2 cellular contexts compared by ENCODE assay signal in the genomic region with DNA sequence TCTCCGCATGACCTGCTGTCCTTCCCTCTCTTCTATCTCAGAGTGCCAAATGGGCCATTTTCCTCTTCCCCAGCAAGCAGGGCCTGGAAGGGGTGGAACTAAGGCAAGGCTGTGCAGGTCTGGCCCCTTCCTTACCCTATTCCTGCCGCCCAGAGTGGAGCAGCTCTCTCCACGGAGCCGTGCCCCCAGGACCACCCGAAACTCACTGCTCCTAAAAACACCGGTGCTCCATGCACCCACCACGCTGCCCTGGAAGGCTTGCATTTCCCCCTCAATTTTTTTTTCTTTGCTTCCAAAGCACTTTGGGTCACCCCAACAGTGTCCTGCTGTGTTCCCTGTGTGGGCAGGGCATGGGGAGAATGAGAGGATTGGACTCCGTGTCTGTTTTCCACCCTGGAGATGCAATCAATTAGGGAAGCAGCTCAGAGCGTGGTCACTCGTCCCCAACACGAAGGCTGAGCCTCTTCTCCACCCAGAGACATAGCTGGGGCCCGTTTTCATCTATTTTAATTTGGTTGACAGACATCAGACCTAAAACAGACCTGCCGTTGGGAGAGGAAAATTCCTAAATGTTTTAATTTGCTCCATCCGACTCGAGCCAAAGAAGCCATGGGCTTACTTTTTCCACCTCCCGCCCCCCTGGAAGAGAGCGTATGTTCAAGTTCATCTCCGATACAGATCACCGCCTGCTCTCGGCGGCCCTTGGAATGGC.
TF ChIP-seq lines count a peak whose summit lies in the region.

No MANE protein-coding gene starts in this region.

TF ChIP-seq in GM23338, 12 proteins besides CTCF, POLR2A, EP300 and RAD21 (continued from another document):
- TF ChIP-seq, protein P1, sequence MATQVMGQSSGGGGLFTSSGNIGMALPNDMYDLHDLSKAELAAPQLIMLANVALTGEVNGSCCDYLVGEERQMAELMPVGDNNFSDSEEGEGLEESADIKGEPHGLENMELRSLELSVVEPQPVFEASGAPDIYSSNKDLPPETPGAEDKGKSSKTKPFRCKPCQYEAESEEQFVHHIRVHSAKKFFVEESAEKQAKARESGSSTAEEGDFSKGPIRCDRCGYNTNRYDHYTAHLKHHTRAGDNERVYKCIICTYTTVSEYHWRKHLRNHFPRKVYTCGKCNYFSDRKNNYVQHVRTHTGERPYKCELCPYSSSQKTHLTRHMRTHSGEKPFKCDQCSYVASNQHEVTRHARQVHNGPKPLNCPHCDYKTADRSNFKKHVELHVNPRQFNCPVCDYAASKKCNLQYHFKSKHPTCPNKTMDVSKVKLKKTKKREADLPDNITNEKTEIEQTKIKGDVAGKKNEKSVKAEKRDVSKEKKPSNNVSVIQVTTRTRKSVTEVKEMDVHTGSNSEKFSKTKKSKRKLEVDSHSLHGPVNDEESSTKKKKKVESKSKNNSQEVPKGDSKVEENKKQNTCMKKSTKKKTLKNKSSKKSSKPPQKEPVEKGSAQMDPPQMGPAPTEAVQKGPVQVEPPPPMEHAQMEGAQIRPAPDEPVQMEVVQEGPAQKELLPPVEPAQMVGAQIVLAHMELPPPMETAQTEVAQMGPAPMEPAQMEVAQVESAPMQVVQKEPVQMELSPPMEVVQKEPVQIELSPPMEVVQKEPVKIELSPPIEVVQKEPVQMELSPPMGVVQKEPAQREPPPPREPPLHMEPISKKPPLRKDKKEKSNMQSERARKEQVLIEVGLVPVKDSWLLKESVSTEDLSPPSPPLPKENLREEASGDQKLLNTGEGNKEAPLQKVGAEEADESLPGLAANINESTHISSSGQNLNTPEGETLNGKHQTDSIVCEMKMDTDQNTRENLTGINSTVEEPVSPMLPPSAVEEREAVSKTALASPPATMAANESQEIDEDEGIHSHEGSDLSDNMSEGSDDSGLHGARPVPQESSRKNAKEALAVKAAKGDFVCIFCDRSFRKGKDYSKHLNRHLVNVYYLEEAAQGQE (IDR thresholded peaks at IDR 0.05; ENCODE audit: unreplicated experiment): no peak
- TF ChIP-seq ZNF462 (CRISPR knock-in tag; IDR thresholded peaks at IDR 0.05) (no peak), JUNB (IDR thresholded peaks at IDR 0.05; ENCODE audit: unreplicated experiment) (no peak), POLR2AphosphoS5 (IDR thresholded peaks at IDR 0.05; ENCODE audit: low read depth) (no peak), EZH2 (IDR thresholded peaks at IDR 0.05; ENCODE audit: low read depth, unreplicated experiment) (no peak)
TF ChIP-seq in GM23338: peak in this region for 0.

TF ChIP-seq in SK-N-SH treated with all-trans-retinoic acid at 6 μM for 48 hours, 23 proteins besides CTCF, POLR2A, EP300 and RAD21 (continued from another document):
- no peak for TF ChIP-seq TOX (CRISPR knock-in tag; IDR thresholded peaks at IDR 0.05; ENCODE audit: borderline replicate concordance)
